In the genomic region with DNA sequence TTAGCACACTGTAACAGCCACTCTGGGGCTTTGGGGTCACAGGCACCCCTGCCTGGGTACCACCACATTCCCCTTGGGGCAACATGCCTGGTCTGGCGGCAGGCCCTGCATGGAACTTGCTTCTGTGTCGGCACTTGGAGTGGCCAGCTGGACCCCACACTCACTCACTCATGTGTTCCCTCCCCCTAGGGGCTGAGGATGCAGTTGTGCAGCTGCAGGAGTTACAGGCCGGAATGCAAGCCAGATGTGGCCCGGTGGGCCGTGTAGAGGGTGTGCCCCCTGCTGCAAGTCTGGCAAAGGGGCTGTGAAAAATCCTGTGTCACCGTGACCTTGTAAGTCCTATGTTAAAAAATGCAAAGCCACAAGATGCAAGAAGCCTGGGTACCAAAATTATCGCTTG, we compare ENCODE assay signal across 3 cellular contexts.
TF ChIP-seq lines count a peak whose summit lies in the region.

No MANE protein-coding gene starts in this region.

TF ChIP-seq in SK-N-SH, 30 proteins besides CTCF, POLR2A, EP300 and RAD21 (continued from another document):
- TF ChIP-seq USF2 (IDR thresholded peaks at IDR 0.05; ENCODE audit: borderline replicate concordance, low read depth, low read length) (no peak), NRF1 (IDR thresholded peaks at IDR 0.05; ENCODE audit: low read depth, low read length) (no peak), REST (IDR thresholded peaks at IDR 0.05; ENCODE audit: low read depth, low read length) (no peak), SMC3 (IDR thresholded peaks at IDR 0.05; ENCODE audit: low read depth, low read length) (no peak), RFX5 (IDR thresholded peaks at IDR 0.05; ENCODE audit: low read length) (no peak), YY1 (IDR thresholded peaks at IDR 0.05; ENCODE audit: low read depth) (no peak), NFIC (IDR thresholded peaks at IDR 0.05; ENCODE audit: borderline replicate concordance) (no peak), MAX (IDR thresholded peaks at IDR 0.05; ENCODE audit: low read depth) (no peak), FOXM1 (IDR thresholded peaks at IDR 0.05; ENCODE audit: low read depth) (no peak), MEF2A (IDR thresholded peaks at IDR 0.05; ENCODE audit: borderline replicate concordance, low read depth) (no peak), EZH2phosphoT487 (IDR thresholded peaks at IDR 0.05; ENCODE audit: borderline replicate concordance, low read depth) (no peak)

TF ChIP-seq in SK-N-SH treated with all-trans-retinoic acid at 6 μM for 48 hours, 23 proteins besides CTCF, POLR2A, EP300 and RAD21:
- TF ChIP-seq, protein P1, sequence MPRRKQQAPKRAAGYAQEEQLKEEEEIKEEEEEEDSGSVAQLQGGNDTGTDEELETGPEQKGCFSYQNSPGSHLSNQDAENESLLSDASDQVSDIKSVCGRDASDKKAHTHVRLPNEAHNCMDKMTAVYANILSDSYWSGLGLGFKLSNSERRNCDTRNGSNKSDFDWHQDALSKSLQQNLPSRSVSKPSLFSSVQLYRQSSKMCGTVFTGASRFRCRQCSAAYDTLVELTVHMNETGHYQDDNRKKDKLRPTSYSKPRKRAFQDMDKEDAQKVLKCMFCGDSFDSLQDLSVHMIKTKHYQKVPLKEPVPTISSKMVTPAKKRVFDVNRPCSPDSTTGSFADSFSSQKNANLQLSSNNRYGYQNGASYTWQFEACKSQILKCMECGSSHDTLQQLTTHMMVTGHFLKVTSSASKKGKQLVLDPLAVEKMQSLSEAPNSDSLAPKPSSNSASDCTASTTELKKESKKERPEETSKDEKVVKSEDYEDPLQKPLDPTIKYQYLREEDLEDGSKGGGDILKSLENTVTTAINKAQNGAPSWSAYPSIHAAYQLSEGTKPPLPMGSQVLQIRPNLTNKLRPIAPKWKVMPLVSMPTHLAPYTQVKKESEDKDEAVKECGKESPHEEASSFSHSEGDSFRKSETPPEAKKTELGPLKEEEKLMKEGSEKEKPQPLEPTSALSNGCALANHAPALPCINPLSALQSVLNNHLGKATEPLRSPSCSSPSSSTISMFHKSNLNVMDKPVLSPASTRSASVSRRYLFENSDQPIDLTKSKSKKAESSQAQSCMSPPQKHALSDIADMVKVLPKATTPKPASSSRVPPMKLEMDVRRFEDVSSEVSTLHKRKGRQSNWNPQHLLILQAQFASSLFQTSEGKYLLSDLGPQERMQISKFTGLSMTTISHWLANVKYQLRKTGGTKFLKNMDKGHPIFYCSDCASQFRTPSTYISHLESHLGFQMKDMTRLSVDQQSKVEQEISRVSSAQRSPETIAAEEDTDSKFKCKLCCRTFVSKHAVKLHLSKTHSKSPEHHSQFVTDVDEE (CRISPR knock-in tag; IDR thresholded peaks at IDR 0.05), result no peak
- TF ChIP-seq ZFP30 (CRISPR knock-in tag; IDR thresholded peaks at IDR 0.05) (no peak), BACH2 (CRISPR knock-in tag; IDR thresholded peaks at IDR 0.05; ENCODE audit: borderline replicate concordance) (no peak), ZFP3 (CRISPR knock-in tag; IDR thresholded peaks at IDR 0.05) (no peak), SNAI2 (CRISPR knock-in tag; IDR thresholded peaks at IDR 0.05) (no peak), TOX (CRISPR knock-in tag; IDR thresholded peaks at IDR 0.05; ENCODE audit: borderline replicate concordance) (no peak), PATZ1 (CRISPR knock-in tag; IDR thresholded peaks at IDR 0.05; ENCODE audit: borderline replicate concordance) (no peak), GLIS3 (CRISPR knock-in tag; IDR thresholded peaks at IDR 0.05) (no peak), ARNTL (CRISPR knock-in tag; IDR thresholded peaks at IDR 0.05; ENCODE audit: borderline replicate concordance, low read depth) (no peak), RARB (CRISPR knock-in tag; IDR thresholded peaks at IDR 0.05) (no peak), ZC3H10 (CRISPR knock-in tag; IDR thresholded peaks at IDR 0.05) (no peak), ZNF70 (CRISPR knock-in tag; IDR thresholded peaks at IDR 0.05) (no peak), OSR1 (CRISPR knock-in tag; IDR thresholded peaks at IDR 0.05) (no peak)
- TF ChIP-seq, protein P2, sequence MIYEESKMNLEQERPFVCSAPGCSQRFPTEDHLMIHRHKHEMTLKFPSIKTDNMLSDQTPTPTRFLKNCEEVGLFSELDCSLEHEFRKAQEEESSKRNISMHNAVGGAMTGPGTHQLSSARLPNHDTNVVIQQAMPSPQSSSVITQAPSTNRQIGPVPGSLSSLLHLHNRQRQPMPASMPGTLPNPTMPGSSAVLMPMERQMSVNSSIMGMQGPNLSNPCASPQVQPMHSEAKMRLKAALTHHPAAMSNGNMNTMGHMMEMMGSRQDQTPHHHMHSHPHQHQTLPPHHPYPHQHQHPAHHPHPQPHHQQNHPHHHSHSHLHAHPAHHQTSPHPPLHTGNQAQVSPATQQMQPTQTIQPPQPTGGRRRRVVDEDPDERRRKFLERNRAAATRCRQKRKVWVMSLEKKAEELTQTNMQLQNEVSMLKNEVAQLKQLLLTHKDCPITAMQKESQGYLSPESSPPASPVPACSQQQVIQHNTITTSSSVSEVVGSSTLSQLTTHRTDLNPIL (CRISPR knock-in tag; IDR thresholded peaks at IDR 0.05; ENCODE audit: low read depth), result no peak

TF ChIP-seq in neural cell, 6 proteins besides CTCF, POLR2A, EP300 and RAD21 (continued from another document):
- TF ChIP-seq REST (IDR thresholded peaks at IDR 0.05; ENCODE audit: borderline replicate concordance) (no peak), POLR2AphosphoS5 (IDR thresholded peaks at IDR 0.05) (no peak), MXI1 (conservative IDR thresholded peaks at IDR 0.05; ENCODE audit: poor library complexity, severe bottlenecking) (no peak)
TF ChIP-seq in neural cell: peak in this region for 0.
